In genomic region chr6:159103396-159104162, GRCh38 we compare ENCODE assay signal across 1 cellular context.
TF ChIP-seq lines count a peak whose summit lies in the region.

No MANE protein-coding gene starts in this region.

TF ChIP-seq in K562, 482 proteins besides CTCF, POLR2A, EP300 and RAD21:
- TF ChIP-seq TCFL5 (CRISPR knock-in tag; conservative IDR thresholded peaks at IDR 0.05) (no peak), TEAD4 (IDR thresholded peaks at IDR 0.05; ENCODE audit: low read length) (no peak), TEAD4 (CRISPR knock-in tag; IDR thresholded peaks at IDR 0.05; ENCODE audit: borderline replicate concordance) (0 out of 2 replicates have a peak, but pooled peaks have one; percentile 19)
- TF ChIP-seq, protein P1, sequence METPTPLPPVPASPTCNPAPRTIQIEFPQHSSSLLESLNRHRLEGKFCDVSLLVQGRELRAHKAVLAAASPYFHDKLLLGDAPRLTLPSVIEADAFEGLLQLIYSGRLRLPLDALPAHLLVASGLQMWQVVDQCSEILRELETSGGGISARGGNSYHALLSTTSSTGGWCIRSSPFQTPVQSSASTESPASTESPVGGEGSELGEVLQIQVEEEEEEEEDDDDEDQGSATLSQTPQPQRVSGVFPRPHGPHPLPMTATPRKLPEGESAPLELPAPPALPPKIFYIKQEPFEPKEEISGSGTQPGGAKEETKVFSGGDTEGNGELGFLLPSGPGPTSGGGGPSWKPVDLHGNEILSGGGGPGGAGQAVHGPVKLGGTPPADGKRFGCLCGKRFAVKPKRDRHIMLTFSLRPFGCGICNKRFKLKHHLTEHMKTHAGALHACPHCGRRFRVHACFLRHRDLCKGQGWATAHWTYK (CRISPR knock-in tag; IDR thresholded peaks at IDR 0.05): 0 out of 2 replicates have a peak, but pooled peaks have one; percentile 27
TF ChIP-seq in K562: peak in this region for 2.
